ENCODE assay signal across 12 cellular contexts in the genomic region with DNA sequence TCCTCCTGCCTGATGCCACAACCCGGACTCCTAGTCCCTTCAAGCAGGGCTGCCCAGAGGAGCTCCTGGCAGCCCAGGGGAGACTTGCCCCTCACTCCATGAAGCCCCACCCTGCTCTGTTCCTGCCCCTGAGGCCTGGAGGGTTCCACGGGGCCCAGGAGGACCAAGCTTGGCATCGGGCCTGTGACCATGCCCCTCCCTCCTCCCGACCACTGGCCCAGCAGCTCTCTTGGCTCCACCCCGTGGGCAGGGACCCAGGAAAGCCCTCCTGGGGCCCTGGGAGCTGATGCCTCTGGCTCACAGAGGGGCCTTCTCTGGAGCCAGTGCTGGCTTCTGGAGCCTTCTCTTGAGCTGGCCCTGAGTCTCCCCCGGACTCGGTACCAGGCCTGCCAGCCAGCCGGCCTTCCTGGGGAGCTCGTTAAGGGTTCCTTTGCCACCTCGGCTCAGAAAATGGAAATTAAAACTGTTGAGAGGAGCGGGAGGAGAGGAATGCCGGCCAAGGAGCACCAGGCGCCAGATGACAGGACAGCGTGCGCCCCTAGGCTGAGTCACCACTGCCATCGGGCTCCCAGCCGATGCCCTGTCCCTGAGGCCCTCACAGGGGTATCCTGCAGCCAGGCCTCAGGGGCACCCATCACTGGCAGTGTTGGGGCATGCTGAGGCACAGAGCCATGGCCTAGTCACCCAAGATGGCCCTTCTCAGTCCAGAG. TPM values are rescaled to one million over a fixed set of nuclear protein-coding genes. Genes with fewer than 3 reads are reported as not detected.
A peak's percentile ranks its signal among the peaks of the same experiment; 100 is the strongest.
DNase-seq lines count a peak whose midpoint lies in the region; ATAC-seq and TF ChIP-seq lines count a peak whose summit lies in the region.
"Had no signal": no experiment of that assay in that cellular context is flagged by ENCODE, and none has a peak within 500 bp of the region (broad histone marks: within the 10 kb centered on the region; RNA-seq: fewer than 3 reads in every experiment).

No MANE protein-coding gene starts in this region.

- no peak overlapping the region for H3K4me3 ChIP-seq in Peyer's patch
- no peak overlapping the region for H3K4me3 ChIP-seq in heart right ventricle
- no peak overlapping the region for H3K4me3 ChIP-seq in psoas muscle

- no peak for TF ChIP-seq POLR2A in Peyer's patch (IDR thresholded peaks at IDR 0.05)

- ATAC-seq in heart right ventricle (peak in 6 of 8 donors; percentile 34 to 65 (median 46)), psoas muscle (no peak), HG03354 (IDR thresholded peaks at IDR 0.05; ENCODE audit: poor library complexity, severe bottlenecking, unreplicated experiment) (no peak), GM18519 (IDR thresholded peaks at IDR 0.05; ENCODE audit: low FRiP score, unreplicated experiment) (no peak)
- ATAC-seq: stimulated activated naive B cell treated with anti-CD40 and anti-IgM and Interleukin-4, amounts not matched to agents 10 μg/mL and 1 μg/mL and 100 μg/mL, for 72 hours had no signal

- TF ChIP-seq CTCF in Peyer's patch (IDR thresholded peaks at IDR 0.05) (no peak), heart right ventricle (IDR thresholded peaks at IDR 0.05) (no peak), psoas muscle (IDR thresholded peaks at IDR 0.05) (no peak)

- DNase-seq in G401 (ENCODE audit: low spot score): peak; percentile 49
- peak in 2 of 3 donors; percentile 42 to 44 for DNase-seq in Peyer's patch
- DNase-seq in heart right ventricle: no peak
- DNase-seq in psoas muscle: peak; percentile 25 to 53
- DNase-seq in HuH-7 (ENCODE audit: low spot score): no peak
- DNase-seq: stimulated activated CD4-positive, alpha-beta T cell treated with anti-CD3 and anti-CD28 coated beads, Interleukin-15, amount 100 ng/mL, for 24 hours; stimulated activated naive B cell treated with anti-CD40 and anti-IgM and Interleukin-4, amounts not matched to agents 10 μg/mL and 1 μg/mL and 100 μg/mL, for 72 hours had no signal

- H3K27me3 ChIP-seq in Peyer's patch: no peaks in the 10 kb centered on the region
- H3K27me3 ChIP-seq in heart right ventricle: peaks cover 0 to 11% (median 0%) of the 10 kb centered on the region in 7 donors
- H3K27me3 ChIP-seq in psoas muscle (ENCODE audit: insufficient read depth in 3 of 3, low read length in 2 of 3): no peaks in the 10 kb centered on the region

- H3K4me1 ChIP-seq in Peyer's patch (peaks cover 0 to 26% (median 0%) of the 10 kb centered on the region in 4 donors), heart right ventricle (peaks cover 5 to 39% (median 30%) of the 10 kb centered on the region in 9 donors), psoas muscle (no peaks in the 10 kb centered on the region)

- intact Hi-C loops in heart right ventricle (cut with DNase I) (no loop called here), psoas muscle (cut with DNase I) (no loop called here)

- no peak overlapping the region for H3K27ac ChIP-seq in Peyer's patch
- peak overlapping the region in 5 of 10 donors; percentile 12 to 43 (median 34) for H3K27ac ChIP-seq in heart right ventricle
- H3K27ac ChIP-seq in psoas muscle: no peak overlapping the region

- H3K36me3 ChIP-seq in Peyer's patch (no peaks in the 10 kb centered on the region), heart right ventricle (no peaks in the 10 kb centered on the region), psoas muscle (ENCODE audit: insufficient read depth in 1 of 2, low read depth in 1 of 2) (no peaks in the 10 kb centered on the region)

- in situ Hi-C loops in G401 (cut with HindIII; ENCODE audit: low sequenced_read_pairs): no loop called here

- WGBS in heart right ventricle, 2 donors: 61 to 64% methylated on average over 17 of the region's 17 CpGs
- 54 to 68% (median 56%) methylated on average over 16 to 17 of the region's 17 CpGs for WGBS in psoas muscle, 3 donors

- no peaks in the 10 kb centered on the region for H3K9me3 ChIP-seq in Peyer's patch
- H3K9me3 ChIP-seq in heart right ventricle: no peaks in the 10 kb centered on the region
- no peaks in the 10 kb centered on the region for H3K9me3 ChIP-seq in psoas muscle

RNA-seq across cellular contexts. Expression of a gene that starts 40.6 kb away (rescaled TPM):
- total RNA-seq in G401 (2014; rRNA removed; shearing (Covaris generic)): 0.07 and 2.2 TPM in 2 replicates
- total RNA-seq in Peyer's patch (10 to 100 TPM in 3 of 4 donors, 1 to 10 TPM in 1; 6.8 to 83.3 (median 25.2) TPM), heart right ventricle (10 to 100 TPM in 1 of 10 donors, 1 to 10 TPM in 9; 3.9 to 12.7 (median 6.3) TPM), psoas muscle (10 to 100 TPM in 2 of 4 donors, 1 to 10 TPM in 2; 8.6 to 36.9 (median 11.1) TPM)
- polyA plus RNA-seq in heart right ventricle (1 to 10 TPM; 4.2 to 6.9 TPM), psoas muscle (1 to 10 TPM; 7.8 to 9.2 (median 9.2) TPM)

RNA-seq across cellular contexts. Expression of a gene that starts 51.7 kb away (rescaled TPM):
- not detected in 2 replicates for total RNA-seq in G401 (2014; rRNA removed; shearing (Covaris generic))
- total RNA-seq in Peyer's patch: under 1 TPM in 2 of 4 donors, not detected in 2; 0.27 to 0.83 TPM
- not detected for total RNA-seq in heart right ventricle
- polyA plus RNA-seq in heart right ventricle: under 1 TPM in 1 of 2 donors, not detected in 1; 0.06 TPM
- total RNA-seq in psoas muscle: not detected
- under 1 TPM in 1 of 3 donors, not detected in 2; 0.01 TPM for polyA plus RNA-seq in psoas muscle
- total RNA-seq: chondrocyte, H4, M059J had no signal

Comparison
In these comparisons a context has a peak if more than half of its experiments do, and no peak if none do; other contexts are left out.
1. DNase-seq: peak in G401 (single experiment), Peyer's patch (2 of 3) and psoas muscle (2 of 2); none in heart right ventricle (0 of 2) and HuH-7 (single experiment).
2. ATAC-seq: peak in heart right ventricle (6 of 8); none in psoas muscle (0 of 4), HG03354 (single experiment) and GM18519 (single experiment).